Comparison of ENCODE assay signal across 1 cellular context in genomic region chr13:33799950-33800592, GRCh38.
TF ChIP-seq lines count a peak whose summit lies in the region.

No MANE protein-coding gene starts in this region.

TF ChIP-seq in liver, 16 proteins besides CTCF, POLR2A, EP300 and RAD21 (continued from another document):
- TF ChIP-seq ZBTB33 (IDR thresholded peaks at IDR 0.05) (no peak), YY1 (IDR thresholded peaks at IDR 0.05) (no peak), MAX (IDR thresholded peaks at IDR 0.05) (no peak), FOXA1 (IDR thresholded peaks at IDR 0.05) (no peak), GABPA (IDR thresholded peaks at IDR 0.05 in 1 of 2, conservative IDR thresholded peaks at IDR 0.05 in 1 of 2) (no peak), FOXA2 (IDR thresholded peaks at IDR 0.05) (no peak), NR2F2 (IDR thresholded peaks at IDR 0.05) (no peak), SP1 (IDR thresholded peaks at IDR 0.05) (no peak), RXRA (IDR thresholded peaks at IDR 0.05) (no peak)
